Comparison of ENCODE assay signal across 1 cellular context in the genomic region with DNA sequence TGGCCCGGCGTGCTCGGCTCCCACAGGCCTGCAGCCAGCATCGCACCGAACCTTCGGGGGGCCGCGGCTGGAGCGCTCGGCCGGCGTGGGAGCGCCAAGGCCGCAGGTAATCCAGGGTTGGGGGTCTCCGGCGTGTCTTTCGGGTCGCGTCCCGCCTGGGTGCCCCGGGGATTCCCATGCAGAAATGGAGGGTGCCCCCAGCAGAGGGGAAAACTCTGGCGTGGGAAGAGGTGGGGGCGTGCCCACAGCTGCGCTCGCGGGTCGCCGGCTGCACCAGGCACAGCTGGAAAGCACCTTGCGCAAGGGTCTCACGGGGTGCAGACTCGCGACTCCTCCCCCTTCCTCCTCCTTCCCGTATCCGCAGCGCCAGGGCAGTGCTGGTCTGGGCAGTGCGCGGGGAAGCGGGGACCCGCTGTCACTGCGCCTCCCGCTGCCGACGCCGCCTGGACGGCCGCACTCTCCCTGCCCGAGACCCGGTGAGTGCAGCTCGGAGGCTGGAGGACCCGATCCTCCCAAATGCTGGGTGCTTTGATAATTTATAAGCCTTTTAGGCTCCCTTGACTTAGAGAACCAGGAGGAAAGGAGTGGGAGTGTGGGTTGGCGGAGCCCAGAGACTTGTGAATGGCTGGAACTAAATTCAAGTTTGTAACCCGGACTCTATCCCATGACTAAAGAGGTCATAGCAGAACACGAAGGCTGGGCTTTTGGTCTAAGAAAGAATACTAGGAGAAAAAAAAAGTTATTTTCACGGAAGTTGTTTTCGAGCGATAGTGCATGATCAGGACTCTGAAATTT.
A peak's percentile ranks its signal among the peaks of the same experiment; 100 is the strongest.
TF ChIP-seq lines count a peak whose summit lies in the region.

No MANE protein-coding gene starts in this region.

TF ChIP-seq in K562, 482 proteins besides CTCF, POLR2A, EP300 and RAD21 (continued from another document and continues in another):
- TF ChIP-seq, protein P1, sequence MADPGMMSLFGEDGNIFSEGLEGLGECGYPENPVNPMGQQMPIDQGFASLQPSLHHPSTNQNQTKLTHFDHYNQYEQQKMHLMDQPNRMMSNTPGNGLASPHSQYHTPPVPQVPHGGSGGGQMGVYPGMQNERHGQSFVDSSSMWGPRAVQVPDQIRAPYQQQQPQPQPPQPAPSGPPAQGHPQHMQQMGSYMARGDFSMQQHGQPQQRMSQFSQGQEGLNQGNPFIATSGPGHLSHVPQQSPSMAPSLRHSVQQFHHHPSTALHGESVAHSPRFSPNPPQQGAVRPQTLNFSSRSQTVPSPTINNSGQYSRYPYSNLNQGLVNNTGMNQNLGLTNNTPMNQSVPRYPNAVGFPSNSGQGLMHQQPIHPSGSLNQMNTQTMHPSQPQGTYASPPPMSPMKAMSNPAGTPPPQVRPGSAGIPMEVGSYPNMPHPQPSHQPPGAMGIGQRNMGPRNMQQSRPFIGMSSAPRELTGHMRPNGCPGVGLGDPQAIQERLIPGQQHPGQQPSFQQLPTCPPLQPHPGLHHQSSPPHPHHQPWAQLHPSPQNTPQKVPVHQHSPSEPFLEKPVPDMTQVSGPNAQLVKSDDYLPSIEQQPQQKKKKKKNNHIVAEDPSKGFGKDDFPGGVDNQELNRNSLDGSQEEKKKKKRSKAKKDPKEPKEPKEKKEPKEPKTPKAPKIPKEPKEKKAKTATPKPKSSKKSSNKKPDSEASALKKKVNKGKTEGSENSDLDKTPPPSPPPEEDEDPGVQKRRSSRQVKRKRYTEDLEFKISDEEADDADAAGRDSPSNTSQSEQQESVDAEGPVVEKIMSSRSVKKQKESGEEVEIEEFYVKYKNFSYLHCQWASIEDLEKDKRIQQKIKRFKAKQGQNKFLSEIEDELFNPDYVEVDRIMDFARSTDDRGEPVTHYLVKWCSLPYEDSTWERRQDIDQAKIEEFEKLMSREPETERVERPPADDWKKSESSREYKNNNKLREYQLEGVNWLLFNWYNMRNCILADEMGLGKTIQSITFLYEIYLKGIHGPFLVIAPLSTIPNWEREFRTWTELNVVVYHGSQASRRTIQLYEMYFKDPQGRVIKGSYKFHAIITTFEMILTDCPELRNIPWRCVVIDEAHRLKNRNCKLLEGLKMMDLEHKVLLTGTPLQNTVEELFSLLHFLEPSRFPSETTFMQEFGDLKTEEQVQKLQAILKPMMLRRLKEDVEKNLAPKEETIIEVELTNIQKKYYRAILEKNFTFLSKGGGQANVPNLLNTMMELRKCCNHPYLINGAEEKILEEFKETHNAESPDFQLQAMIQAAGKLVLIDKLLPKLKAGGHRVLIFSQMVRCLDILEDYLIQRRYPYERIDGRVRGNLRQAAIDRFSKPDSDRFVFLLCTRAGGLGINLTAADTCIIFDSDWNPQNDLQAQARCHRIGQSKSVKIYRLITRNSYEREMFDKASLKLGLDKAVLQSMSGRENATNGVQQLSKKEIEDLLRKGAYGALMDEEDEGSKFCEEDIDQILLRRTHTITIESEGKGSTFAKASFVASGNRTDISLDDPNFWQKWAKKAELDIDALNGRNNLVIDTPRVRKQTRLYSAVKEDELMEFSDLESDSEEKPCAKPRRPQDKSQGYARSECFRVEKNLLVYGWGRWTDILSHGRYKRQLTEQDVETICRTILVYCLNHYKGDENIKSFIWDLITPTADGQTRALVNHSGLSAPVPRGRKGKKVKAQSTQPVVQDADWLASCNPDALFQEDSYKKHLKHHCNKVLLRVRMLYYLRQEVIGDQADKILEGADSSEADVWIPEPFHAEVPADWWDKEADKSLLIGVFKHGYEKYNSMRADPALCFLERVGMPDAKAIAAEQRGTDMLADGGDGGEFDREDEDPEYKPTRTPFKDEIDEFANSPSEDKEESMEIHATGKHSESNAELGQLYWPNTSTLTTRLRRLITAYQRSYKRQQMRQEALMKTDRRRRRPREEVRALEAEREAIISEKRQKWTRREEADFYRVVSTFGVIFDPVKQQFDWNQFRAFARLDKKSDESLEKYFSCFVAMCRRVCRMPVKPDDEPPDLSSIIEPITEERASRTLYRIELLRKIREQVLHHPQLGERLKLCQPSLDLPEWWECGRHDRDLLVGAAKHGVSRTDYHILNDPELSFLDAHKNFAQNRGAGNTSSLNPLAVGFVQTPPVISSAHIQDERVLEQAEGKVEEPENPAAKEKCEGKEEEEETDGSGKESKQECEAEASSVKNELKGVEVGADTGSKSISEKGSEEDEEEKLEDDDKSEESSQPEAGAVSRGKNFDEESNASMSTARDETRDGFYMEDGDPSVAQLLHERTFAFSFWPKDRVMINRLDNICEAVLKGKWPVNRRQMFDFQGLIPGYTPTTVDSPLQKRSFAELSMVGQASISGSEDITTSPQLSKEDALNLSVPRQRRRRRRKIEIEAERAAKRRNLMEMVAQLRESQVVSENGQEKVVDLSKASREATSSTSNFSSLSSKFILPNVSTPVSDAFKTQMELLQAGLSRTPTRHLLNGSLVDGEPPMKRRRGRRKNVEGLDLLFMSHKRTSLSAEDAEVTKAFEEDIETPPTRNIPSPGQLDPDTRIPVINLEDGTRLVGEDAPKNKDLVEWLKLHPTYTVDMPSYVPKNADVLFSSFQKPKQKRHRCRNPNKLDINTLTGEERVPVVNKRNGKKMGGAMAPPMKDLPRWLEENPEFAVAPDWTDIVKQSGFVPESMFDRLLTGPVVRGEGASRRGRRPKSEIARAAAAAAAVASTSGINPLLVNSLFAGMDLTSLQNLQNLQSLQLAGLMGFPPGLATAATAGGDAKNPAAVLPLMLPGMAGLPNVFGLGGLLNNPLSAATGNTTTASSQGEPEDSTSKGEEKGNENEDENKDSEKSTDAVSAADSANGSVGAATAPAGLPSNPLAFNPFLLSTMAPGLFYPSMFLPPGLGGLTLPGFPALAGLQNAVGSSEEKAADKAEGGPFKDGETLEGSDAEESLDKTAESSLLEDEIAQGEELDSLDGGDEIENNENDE (IDR thresholded peaks at IDR 0.05; ENCODE audit: low read depth, low read length): no peak
- TF ChIP-seq FOXP4 (CRISPR knock-in tag; IDR thresholded peaks at IDR 0.05; ENCODE audit: borderline replicate concordance) (0 out of 2 replicates have a peak, but pooled peaks have one; percentile 55), ZNF699 (CRISPR knock-in tag; IDR thresholded peaks at IDR 0.05; ENCODE audit: insufficient replicate concordance) (no peak), ZBTB2 (IDR thresholded peaks at IDR 0.05) (no peak; the same call in 1 of the 2 replicates)
- TF ChIP-seq, protein P2, sequence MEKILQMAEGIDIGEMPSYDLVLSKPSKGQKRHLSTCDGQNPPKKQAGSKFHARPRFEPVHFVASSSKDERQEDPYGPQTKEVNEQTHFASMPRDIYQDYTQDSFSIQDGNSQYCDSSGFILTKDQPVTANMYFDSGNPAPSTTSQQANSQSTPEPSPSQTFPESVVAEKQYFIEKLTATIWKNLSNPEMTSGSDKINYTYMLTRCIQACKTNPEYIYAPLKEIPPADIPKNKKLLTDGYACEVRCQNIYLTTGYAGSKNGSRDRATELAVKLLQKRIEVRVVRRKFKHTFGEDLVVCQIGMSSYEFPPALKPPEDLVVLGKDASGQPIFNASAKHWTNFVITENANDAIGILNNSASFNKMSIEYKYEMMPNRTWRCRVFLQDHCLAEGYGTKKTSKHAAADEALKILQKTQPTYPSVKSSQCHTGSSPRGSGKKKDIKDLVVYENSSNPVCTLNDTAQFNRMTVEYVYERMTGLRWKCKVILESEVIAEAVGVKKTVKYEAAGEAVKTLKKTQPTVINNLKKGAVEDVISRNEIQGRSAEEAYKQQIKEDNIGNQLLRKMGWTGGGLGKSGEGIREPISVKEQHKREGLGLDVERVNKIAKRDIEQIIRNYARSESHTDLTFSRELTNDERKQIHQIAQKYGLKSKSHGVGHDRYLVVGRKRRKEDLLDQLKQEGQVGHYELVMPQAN (IDR thresholded peaks at IDR 0.05; ENCODE audit: borderline replicate concordance): peak; percentile 52; the same call in 1 of the 2 replicates
- TF ChIP-seq, protein P3, sequence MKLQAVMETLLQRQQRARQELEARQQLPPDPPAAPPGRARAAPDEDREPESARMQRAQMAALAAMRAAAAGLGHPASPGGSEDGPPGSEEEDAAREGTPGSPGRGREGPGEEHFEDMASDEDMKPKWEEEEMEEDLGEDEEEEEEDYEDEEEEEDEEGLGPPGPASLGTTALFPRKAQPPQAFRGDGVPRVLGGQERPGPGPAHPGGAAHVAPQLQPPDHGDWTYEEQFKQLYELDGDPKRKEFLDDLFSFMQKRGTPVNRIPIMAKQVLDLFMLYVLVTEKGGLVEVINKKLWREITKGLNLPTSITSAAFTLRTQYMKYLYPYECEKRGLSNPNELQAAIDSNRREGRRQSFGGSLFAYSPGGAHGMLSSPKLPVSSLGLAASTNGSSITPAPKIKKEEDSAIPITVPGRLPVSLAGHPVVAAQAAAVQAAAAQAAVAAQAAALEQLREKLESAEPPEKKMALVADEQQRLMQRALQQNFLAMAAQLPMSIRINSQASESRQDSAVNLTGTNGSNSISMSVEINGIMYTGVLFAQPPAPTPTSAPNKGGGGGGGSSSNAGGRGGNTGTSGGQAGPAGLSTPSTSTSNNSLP (IDR thresholded peaks at IDR 0.05; ENCODE audit: borderline replicate concordance, low read depth, low read length): no peak
